14 cellular contexts compared by ENCODE assay signal in genomic region chr5:31768784-31769183, GRCh38.
"Had no signal": no experiment of that assay in that cellular context is flagged by ENCODE, and none has a peak within 500 bp of the region (broad histone marks: within the 10 kb centered on the region; RNA-seq: fewer than 3 reads in every experiment).

No MANE protein-coding gene starts in this region.

- H3K27ac Mint-ChIP-seq: activated CD4-positive, alpha-beta T cell treated with anti-CD3 and anti-CD28 coated beads for 36 hours; activated naive CD8-positive, alpha-beta T cell; progenitor cell of endocrine pancreas; T-helper 2 cell treated with Interferon-gamma antibody and Interleukin-4, amounts not matched to agents 5 μg/mL and 100 μg/mL, for 36 hours had no signal

- H3K4me1 ChIP-seq: thyroid gland had no signal

- H3K36me3 ChIP-seq: thyroid gland had no signal

- H3K27ac ChIP-seq: epithelial cell of prostate, thyroid gland had no signal

- H3K27me3 ChIP-seq: thyroid gland had no signal

- H3K9me3 Mint-ChIP-seq: effector memory CD8-positive, alpha-beta T cell; neural crest cell; T-helper 2 cell treated with Interferon-gamma antibody and Interleukin-4, amounts not matched to agents 5 μg/mL and 100 μg/mL, for 36 hours had no signal

- H3K36me3 Mint-ChIP-seq: activated naive CD8-positive, alpha-beta T cell had no signal

- ATAC-seq: activated CD4-positive, alpha-beta T cell treated with anti-CD3 and anti-CD28 coated beads for 36 hours; effector memory CD8-positive, alpha-beta T cell had no signal

- H3K9me3 ChIP-seq: thyroid gland had no signal

- H3K4me3 Mint-ChIP-seq: activated CD4-positive, alpha-beta T cell treated with anti-CD3 and anti-CD28 coated beads for 36 hours; activated naive CD8-positive, alpha-beta T cell; effector memory CD8-positive, alpha-beta T cell; neural crest cell; T-helper 2 cell treated with Interferon-gamma antibody and Interleukin-4, amounts not matched to agents 5 μg/mL and 100 μg/mL, for 36 hours had no signal

- DNase-seq: activated CD4-positive, alpha-beta T cell treated with anti-CD3 and anti-CD28 coated beads for 36 hours; activated CD4-positive, alpha-beta T cell treated with anti-CD3 and anti-CD28 coated beads, Interleukin-2, amount 50 U/mL, for 48 hours; effector memory CD8-positive, alpha-beta T cell; foreskin fibroblast; midbrain; stimulated activated CD4-positive, alpha-beta T cell treated with anti-CD3 and anti-CD28 coated beads, Interleukin-2, amount 100 ng/mL, for 24 hours; stimulated activated naive CD4-positive, alpha-beta T cell treated with Interleukin-2 at 50 U/mL for 16 hours; thyroid gland had no signal

- H3K27me3 Mint-ChIP-seq: activated CD4-positive, alpha-beta T cell treated with anti-CD3 and anti-CD28 coated beads for 36 hours; activated naive CD8-positive, alpha-beta T cell had no signal

- H3K4me3 ChIP-seq: lung, thyroid gland had no signal
